17 cellular contexts compared by ENCODE assay signal in genomic region chr7:153530441-153530840, GRCh38.
DNase-seq lines count a peak whose midpoint lies in the region.
"Had no signal": no experiment of that assay in that cellular context is flagged by ENCODE, and none has a peak within 500 bp of the region (broad histone marks: within the 10 kb centered on the region; RNA-seq: fewer than 3 reads in every experiment).

No MANE protein-coding gene starts in this region.

- no peak overlapping the region for H4K8ac ChIP-seq in neuronal stem cell (ENCODE audit: low read depth, low read length)
- no peak overlapping the region for H4K8ac ChIP-seq in trophoblast cell (ENCODE audit: low read depth, low read length)

- H3K79me1 ChIP-seq in neuronal stem cell (ENCODE audit: low read depth, low read length): no peaks in the 10 kb centered on the region
- no peaks in the 10 kb centered on the region for H3K79me1 ChIP-seq in trophoblast cell (ENCODE audit: low read length)

- H2AK5ac ChIP-seq in neuronal stem cell (ENCODE audit: low read depth, low read length) (peak overlapping the region; percentile 44), trophoblast cell (ENCODE audit: low read length) (no peak overlapping the region)

- H3K9ac ChIP-seq in neuronal stem cell (ENCODE audit: low read depth, low read length, poor library complexity) (no peak overlapping the region), trophoblast cell (ENCODE audit: low read length) (no peak overlapping the region)
- H3K9ac ChIP-seq: BLaER1 treated with 17β-estradiol and CSF1 and Interleukin-3, amounts not matched to agents 10 nM and 100 nM had no signal

- peaks cover 0 to 2% of the 10 kb centered on the region in 2 donors for H3K9me3 ChIP-seq in neuronal stem cell (replicated peaks in 1 of 2; ENCODE audit: control insufficient read depth in 2 of 2, insufficient read depth in 1 of 2, low read depth in 1 of 2, low read length in 2 of 2)
- peaks cover 4% of the 10 kb centered on the region for H3K9me3 ChIP-seq in trophoblast cell (ENCODE audit: insufficient read depth, low read depth, low read length)
- H3K9me3 ChIP-seq: BE2C; BLaER1 treated with 17β-estradiol and CSF1 and Interleukin-3, amounts not matched to agents 10 nM and 100 nM had no signal

- H3K23ac ChIP-seq in neuronal stem cell (ENCODE audit: low read depth, low read length, poor library complexity) (no peak overlapping the region), trophoblast cell (ENCODE audit: low read length) (no peak overlapping the region)

- peak overlapping the region; percentile 57 for H3K18ac ChIP-seq in neuronal stem cell (ENCODE audit: low read length)
- H3K18ac ChIP-seq in trophoblast cell (ENCODE audit: low read length): no peak overlapping the region

- H3K27ac ChIP-seq in neuronal stem cell (replicated peaks; ENCODE audit: low read length): no peak overlapping the region
- H3K27ac ChIP-seq in trophoblast cell (ENCODE audit: low read depth, low read length): no peak overlapping the region
- H3K27ac ChIP-seq: 22Rv1; BLaER1 treated with 17β-estradiol and CSF1 and Interleukin-3, amounts not matched to agents 10 nM and 100 nM had no signal

- no peaks in the 10 kb centered on the region for H3K36me3 Mint-ChIP-seq in activated T-cell treated with anti-CD3 and anti-CD28 coated beads, Interleukin-2, amount 50 U/mL, for 24 hours (ENCODE audit: low read depth)
- H3K36me3 Mint-ChIP-seq: CD14-positive monocyte; CD8-positive, alpha-beta memory T cell had no signal

- H3K4me1 ChIP-seq in neuronal stem cell (ENCODE audit: control insufficient read depth in 2 of 2, insufficient read depth in 1 of 2, low read depth in 1 of 2, low read length in 2 of 2): no peaks in the 10 kb centered on the region
- no peaks in the 10 kb centered on the region for H3K4me1 ChIP-seq in trophoblast cell (ENCODE audit: control insufficient read depth in 1 of 2, insufficient read depth in 2 of 2, low read length in 2 of 2)
- H3K4me1 ChIP-seq: BE2C, HAP-1 had no signal

- H3K4me2 ChIP-seq in neuronal stem cell (ENCODE audit: insufficient read depth, low read length, poor library complexity, severe bottlenecking) (no peak overlapping the region), trophoblast cell (ENCODE audit: low read length) (no peak overlapping the region)
- H3K4me2 ChIP-seq: BLaER1 treated with 17β-estradiol and CSF1 and Interleukin-3, amounts not matched to agents 10 nM and 100 nM had no signal

- H4K91ac ChIP-seq in neuronal stem cell (ENCODE audit: low read depth, low read length, poor library complexity) (no peak overlapping the region), trophoblast cell (ENCODE audit: low read depth, low read length) (no peak overlapping the region)

- H2BK15ac ChIP-seq in neuronal stem cell (ENCODE audit: low read length): no peak overlapping the region

- H3K27me3 ChIP-seq in neuronal stem cell (ENCODE audit: control insufficient read depth in 3 of 3, insufficient read depth in 3 of 3, low read depth in 1 of 3, low read length in 3 of 3) (no peaks in the 10 kb centered on the region), trophoblast cell (ENCODE audit: insufficient read depth, low read length) (no peaks in the 10 kb centered on the region)
- H3K27me3 ChIP-seq: BLaER1 treated with 17β-estradiol and CSF1 and Interleukin-3, amounts not matched to agents 10 nM and 100 nM had no signal

- H2BK12ac ChIP-seq in neuronal stem cell (ENCODE audit: low read length) (no peak overlapping the region), trophoblast cell (ENCODE audit: low read length) (no peak overlapping the region)

- H2AFZ ChIP-seq in neuronal stem cell (ENCODE audit: low read length) (no peak overlapping the region), trophoblast cell (ENCODE audit: insufficient read depth, low read length, poor library complexity) (no peak overlapping the region)

- H3K14ac ChIP-seq in neuronal stem cell (ENCODE audit: low read length): peak overlapping the region; percentile 27
- H3K14ac ChIP-seq in trophoblast cell (ENCODE audit: low read length): no peak overlapping the region

- no peak overlapping the region for H3K4me3 ChIP-seq in neuronal stem cell (ENCODE audit: low read length in 2 of 2)
- H3K4me3 ChIP-seq in trophoblast cell (ENCODE audit: low read depth, low read length): no peak overlapping the region
- H3K4me3 ChIP-seq: BLaER1 treated with 17β-estradiol and CSF1 and Interleukin-3, amounts not matched to agents 10 nM and 100 nM; HAP-1 had no signal

- peaks cover 16% of the 10 kb centered on the region for H3K9me3 Mint-ChIP-seq in activated T-cell treated with anti-CD3 and anti-CD28 coated beads, Interleukin-2, amount 50 U/mL, for 24 hours
- H3K9me3 Mint-ChIP-seq: CD4-positive, alpha-beta T cell had no signal

- H2BK5ac ChIP-seq in neuronal stem cell (ENCODE audit: low read length) (no peak overlapping the region), trophoblast cell (ENCODE audit: low read depth, low read length, poor library complexity) (no peak overlapping the region)

- no peak overlapping the region for H3K27ac Mint-ChIP-seq in activated T-cell treated with anti-CD3 and anti-CD28 coated beads, Interleukin-2, amount 50 U/mL, for 24 hours
- H3K27ac Mint-ChIP-seq: CD14-positive monocyte; CD4-positive, alpha-beta T cell; HFFc6 had no signal

- H2BK120ac ChIP-seq in neuronal stem cell (ENCODE audit: low read depth, low read length): no peak overlapping the region
- no peak overlapping the region for H2BK120ac ChIP-seq in trophoblast cell (ENCODE audit: insufficient read depth, low read length, poor library complexity)

- H3K27me3 Mint-ChIP-seq in activated T-cell treated with anti-CD3 and anti-CD28 coated beads, Interleukin-2, amount 50 U/mL, for 24 hours: no peaks in the 10 kb centered on the region
- H3K27me3 Mint-ChIP-seq: CD4-positive, alpha-beta T cell; CD8-positive, alpha-beta memory T cell had no signal

- H3K79me2 ChIP-seq in trophoblast cell (ENCODE audit: control insufficient read depth, insufficient read depth, low read length, poor library complexity): no peaks in the 10 kb centered on the region

- no peak overlapping the region for H3K4me3 Mint-ChIP-seq in activated T-cell treated with anti-CD3 and anti-CD28 coated beads, Interleukin-2, amount 50 U/mL, for 24 hours
- H3K4me3 Mint-ChIP-seq: CD14-positive monocyte; CD4-positive, alpha-beta T cell; CD8-positive, alpha-beta memory T cell; HFFc6 had no signal

- no peaks in the 10 kb centered on the region for H3K4me1 Mint-ChIP-seq in activated T-cell treated with anti-CD3 and anti-CD28 coated beads, Interleukin-2, amount 50 U/mL, for 24 hours (ENCODE audit: low read depth)
- H3K4me1 Mint-ChIP-seq: CD14-positive monocyte; CD8-positive, alpha-beta memory T cell had no signal

- WGBS in neuronal stem cell (ENCODE audit: extremely low coverage in 2 of 2, insufficient read length in 2 of 2, insufficient replicate concordance in 1 of 2), 2 donors: no CpG with 5 or more reads among the region's 9 CpGs
- WGBS in trophoblast cell (ENCODE audit: extremely low coverage, insufficient coverage, insufficient read length): no CpG with 5 or more reads among the region's 9 CpGs

- H3K36me3 ChIP-seq in neuronal stem cell (replicated peaks in 1 of 2; ENCODE audit: control insufficient read depth in 2 of 2, insufficient read depth in 2 of 2, low read length in 2 of 2) (no peaks in the 10 kb centered on the region), trophoblast cell (ENCODE audit: control insufficient read depth in 1 of 2, insufficient read depth in 2 of 2, low read length in 2 of 2) (no peaks in the 10 kb centered on the region)
- H3K36me3 ChIP-seq: BE2C; BLaER1 treated with 17β-estradiol and CSF1 and Interleukin-3, amounts not matched to agents 10 nM and 100 nM; HAP-1 had no signal

- H3K4ac ChIP-seq in neuronal stem cell (ENCODE audit: low read length) (no peak overlapping the region), trophoblast cell (ENCODE audit: low read depth, low read length) (no peak overlapping the region)

- peak; percentile 25 for DNase-seq in Ammon's horn (ENCODE audit: low spot score)
- DNase-seq in cerebellar nuclear complex (lab: John Stamatoyannopoulos, UW): peak; percentile 91 to 95
- no peak for DNase-seq in neuronal stem cell (ENCODE audit: low spot score)
- DNase-seq in stimulated activated CD4-positive, alpha-beta T cell treated with anti-CD3 and anti-CD28 coated beads, Interleukin-15, amount 100 ng/mL, for 24 hours: no peak
- no peak for DNase-seq in activated T-cell treated with anti-CD3 and anti-CD28 coated beads, Interleukin-2, amount 50 U/mL, for 24 hours
- no peak for DNase-seq in trophoblast cell
- DNase-seq: BE2C; CD4-positive, alpha-beta T cell; CD8-positive, alpha-beta memory T cell; DMS 273 treated with DMSO at 0.1 percent for 48 hours; DMS79; GOT3; HFFc6 had no signal

- no peak overlapping the region for H4K12ac ChIP-seq in trophoblast cell (ENCODE audit: low read depth, low read length)

Comparison
In these comparisons a context has a peak if more than half of its experiments do, and no peak if none do; other contexts are left out.
1. DNase-seq: peak in Ammon's horn (single experiment) and cerebellar nuclear complex (2 of 2); none in neuronal stem cell (single experiment), stimulated activated CD4-positive, alpha-beta T cell treated with anti-CD3 and anti-CD28 coated beads, Interleukin-15, amount 100 ng/mL, for 24 hours (single experiment), activated T-cell treated with anti-CD3 and anti-CD28 coated beads, Interleukin-2, amount 50 U/mL, for 24 hours (single experiment) and trophoblast cell (0 of 2).